ENCODE assay signal across 14 cellular contexts in genomic region chr3:143464850-143465249, GRCh38.
DNase-seq lines count a peak whose midpoint lies in the region; ATAC-seq and TF ChIP-seq lines count a peak whose summit lies in the region.
"Had no signal": no experiment of that assay in that cellular context is flagged by ENCODE, and none has a peak within 500 bp of the region (broad histone marks: within the 10 kb centered on the region; RNA-seq: fewer than 3 reads in every experiment).

No MANE protein-coding gene starts in this region.

- H3K36me3 ChIP-seq in gastrocnemius medialis, result no peaks in the 10 kb centered on the region
- H3K36me3 ChIP-seq: lower lobe of right lung, prostate gland had no signal

- H3K9me3 ChIP-seq in gastrocnemius medialis, result no peaks in the 10 kb centered on the region
- H3K9me3 ChIP-seq: body of pancreas, lower lobe of right lung, prostate gland had no signal

- in situ Hi-C loops in gastrocnemius medialis (cut with MboI; ENCODE audit: low sequenced_read_pairs in 4 of 4), result no loop called here

- no peak overlapping the region for H3K27ac ChIP-seq in gastrocnemius medialis
- H3K27ac ChIP-seq: body of pancreas, KMS-11, lower lobe of right lung, prostate gland had no signal

- TF ChIP-seq CTCF in gastrocnemius medialis (IDR thresholded peaks at IDR 0.05 in 4 of 5, conservative IDR thresholded peaks at IDR 0.05 in 1 of 5), result no peak

- DNase-seq in EH (ENCODE audit: low read depth), result peak; percentile 15
- DNase-seq in NCI-H345 (lab: John Stamatoyannopoulos, UW), result peak; percentile 36
- peak; percentile 95 for DNase-seq in kidney glomerular epithelial cell (lab: John Stamatoyannopoulos, UW)
- DNase-seq in activated CD8-positive, alpha-beta memory T cell treated with anti-CD3 and anti-CD28 coated beads, Interleukin-2, amount 50 U/mL, for 48 hours, result no peak
- DNase-seq in gastrocnemius medialis, result no peak
- no peak for DNase-seq in DMS114 treated with DMSO at 0.1 percent for 48 hours (lab: John Stamatoyannopoulos, UW; ENCODE audit: unreplicated experiment)
- DNase-seq: activated T-cell treated with anti-CD3 and anti-CD28 coated beads, Interleukin-2, amount 50 U/mL, for 4 hours; DMS79 treated with DMSO at 0.1 percent for 48 hours; lower lobe of right lung had no signal

- TF ChIP-seq POLR2A in gastrocnemius medialis (IDR thresholded peaks at IDR 0.05), result no peak

- H3K4me3 ChIP-seq in gastrocnemius medialis, result no peak overlapping the region
- H3K4me3 ChIP-seq: body of pancreas, lower lobe of right lung, prostate gland had no signal

- intact Hi-C loops in gastrocnemius medialis (cut with DNase I; ENCODE audit: low total_unique reads), result no loop called here

- ATAC-seq in GM21619 (IDR thresholded peaks at IDR 0.05; ENCODE audit: unreplicated experiment) (peak; percentile 62), gastrocnemius medialis (no peak), GM21390 (IDR thresholded peaks at IDR 0.05; ENCODE audit: unreplicated experiment) (no peak)
- ATAC-seq: activated T-cell treated with anti-CD3 and anti-CD28 coated beads, Interleukin-2, amount 50 U/mL, for 4 hours; body of pancreas had no signal

- no peaks in the 10 kb centered on the region for H3K27me3 ChIP-seq in gastrocnemius medialis
- H3K27me3 ChIP-seq: body of pancreas had no signal

- H3K4me1 ChIP-seq in gastrocnemius medialis, result no peaks in the 10 kb centered on the region
- H3K4me1 ChIP-seq: body of pancreas, lower lobe of right lung, prostate gland had no signal

Comparison
In these comparisons a context has a peak if more than half of its experiments do, and no peak if none do; other contexts are left out.
1. DNase-seq: peak in EH (single experiment), NCI-H345 (single experiment) and kidney glomerular epithelial cell (single experiment); none in activated CD8-positive, alpha-beta memory T cell treated with anti-CD3 and anti-CD28 coated beads, Interleukin-2, amount 50 U/mL, for 48 hours (single experiment), gastrocnemius medialis (0 of 2) and DMS114 treated with DMSO at 0.1 percent for 48 hours (single experiment).